25 cellular contexts compared by ENCODE assay signal in the genomic region with DNA sequence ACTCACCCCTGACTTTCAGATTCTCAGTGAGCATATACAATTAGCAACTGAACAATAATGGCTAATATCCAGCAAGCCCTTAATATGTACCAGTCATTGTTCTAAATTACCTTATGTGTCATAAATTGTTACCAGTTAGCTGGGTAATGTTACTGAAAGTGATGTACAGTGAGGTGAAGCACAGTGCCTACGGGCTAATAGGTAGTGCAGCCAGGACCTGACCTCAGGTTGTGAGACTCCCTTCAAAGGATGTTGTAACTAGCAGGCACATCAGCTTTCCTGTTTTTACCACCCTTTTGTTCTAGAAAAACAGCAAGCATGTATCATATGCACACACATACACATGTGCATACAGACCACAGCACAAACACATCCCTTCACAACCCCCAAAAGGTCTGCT.
"Had no signal": no experiment of that assay in that cellular context is flagged by ENCODE, and none has a peak within 500 bp of the region (broad histone marks: within the 10 kb centered on the region; RNA-seq: fewer than 3 reads in every experiment).

No MANE protein-coding gene starts in this region.

- H2AFZ ChIP-seq: hepatocyte had no signal

- H3K4me1 Mint-ChIP-seq: activated naive CD8-positive, alpha-beta T cell treated with anti-CD3 and anti-CD28 coated beads for 36 hours; brain; memory B cell; naive thymus-derived CD4-positive, alpha-beta T cell; stimulated activated naive B cell treated with anti-CD40 and anti-IgM and Interleukin-4, amounts not matched to agents 10 μg/mL and 1 μg/mL and 100 μg/mL, for 72 hours had no signal

- H3K27ac Mint-ChIP-seq: activated naive CD8-positive, alpha-beta T cell treated with anti-CD3 and anti-CD28 coated beads for 36 hours; dendritic cell treated with granulocyte-macrophage colony-stimulating factor and Interleukin-4, amounts not matched to agents 40 ng/mL and 50 ng/mL, for 4 days; memory B cell; naive thymus-derived CD4-positive, alpha-beta T cell; stimulated activated naive B cell treated with anti-CD40 and anti-IgM and Interleukin-4, amounts not matched to agents 10 μg/mL and 1 μg/mL and 100 μg/mL, for 72 hours had no signal

- H3K27me3 Mint-ChIP-seq: activated naive CD8-positive, alpha-beta T cell treated with anti-CD3 and anti-CD28 coated beads for 36 hours; dendritic cell treated with granulocyte-macrophage colony-stimulating factor and Interleukin-4, amounts not matched to agents 40 ng/mL and 50 ng/mL, for 4 days; memory B cell; naive thymus-derived CD4-positive, alpha-beta T cell; stimulated activated naive B cell treated with anti-CD40 and anti-IgM and Interleukin-4, amounts not matched to agents 10 μg/mL and 1 μg/mL and 100 μg/mL, for 72 hours had no signal

- H3K9me3 Mint-ChIP-seq: activated naive CD8-positive, alpha-beta T cell treated with anti-CD3 and anti-CD28 coated beads for 36 hours; dendritic cell treated with granulocyte-macrophage colony-stimulating factor and Interleukin-4, amounts not matched to agents 40 ng/mL and 50 ng/mL, for 4 days; memory B cell; stimulated activated naive B cell treated with anti-CD40 and anti-IgM and Interleukin-4, amounts not matched to agents 10 μg/mL and 1 μg/mL and 100 μg/mL, for 72 hours had no signal

- DNase-seq: activated CD4-positive, alpha-beta T cell treated with anti-CD3 and anti-CD28 coated beads for 4 hours; activated CD4-positive, alpha-beta T cell treated with anti-CD3 and anti-CD28 coated beads, Interleukin-2, amount 50 U/mL, for 48 hours; activated CD8-positive, alpha-beta memory T cell treated with anti-CD3 and anti-CD28 coated beads for 24 hours; activated effector memory CD4-positive, alpha-beta T cell treated with Interleukin-2 at 50 U/mL for 16 hours; activated naive CD4-positive, alpha-beta T cell treated with Interleukin-2 at 50 U/mL for 16 hours; activated naive CD8-positive, alpha-beta T cell treated with anti-CD3 and anti-CD28 coated beads for 36 hours; adrenal gland; effector CD8-positive, alpha-beta T cell; islet precursor cell; naive thymus-derived CD4-positive, alpha-beta T cell; right cardiac atrium; stimulated activated CD4-positive, alpha-beta T cell treated with anti-CD3 and anti-CD28 coated beads, Interleukin-15, amount 100 ng/mL, for 24 hours; stimulated activated CD4-positive, alpha-beta T cell treated with anti-CD3 and anti-CD28 coated beads, Interleukin-2, amount 100 ng/mL, for 24 hours; stimulated activated naive B cell treated with anti-CD40 and anti-IgM and Interleukin-4, amounts not matched to agents 10 μg/mL and 1 μg/mL and 100 μg/mL, for 72 hours; stomach; T-helper 2 cell; testis; transverse colon had no signal

- H3K4me3 Mint-ChIP-seq: activated naive CD8-positive, alpha-beta T cell treated with anti-CD3 and anti-CD28 coated beads for 36 hours; brain; dendritic cell treated with granulocyte-macrophage colony-stimulating factor and Interleukin-4, amounts not matched to agents 40 ng/mL and 50 ng/mL, for 4 days; memory B cell; naive thymus-derived CD4-positive, alpha-beta T cell; stimulated activated naive B cell treated with anti-CD40 and anti-IgM and Interleukin-4, amounts not matched to agents 10 μg/mL and 1 μg/mL and 100 μg/mL, for 72 hours had no signal

- H3K4me1 ChIP-seq: adrenal gland, ascending aorta, gastroesophageal sphincter, testis had no signal

- H3K27ac ChIP-seq: adrenal gland, ascending aorta, gastroesophageal sphincter, hepatocyte, stomach, testis, transverse colon had no signal

- H3K27me3 ChIP-seq: adrenal gland, ascending aorta, gastroesophageal sphincter, hepatocyte, stomach, testis, transverse colon had no signal

- H3K4me2 ChIP-seq: hepatocyte had no signal

- H3K9me3 ChIP-seq: adrenal gland, ascending aorta, gastroesophageal sphincter, stomach, testis, transverse colon had no signal

- ATAC-seq: gastroesophageal sphincter; naive thymus-derived CD4-positive, alpha-beta T cell; right cardiac atrium; stimulated activated naive B cell treated with anti-CD40 and anti-IgM and Interleukin-4, amounts not matched to agents 10 μg/mL and 1 μg/mL and 100 μg/mL, for 72 hours had no signal

- FAIRE-seq: endometrium had no signal

- H3K4me3 ChIP-seq: adrenal gland, ascending aorta, gastroesophageal sphincter, hepatocyte, stomach, testis, transverse colon had no signal

- H3K79me2 ChIP-seq: hepatocyte had no signal
